ENCODE assay signal across 28 cellular contexts in genomic region chrX:116526010-116526409, GRCh38.
"Had no signal": no experiment of that assay in that cellular context is flagged by ENCODE, and none has a peak within 500 bp of the region (broad histone marks: within the 10 kb centered on the region; RNA-seq: fewer than 3 reads in every experiment).

No MANE protein-coding gene starts in this region.

- ATAC-seq: activated CD4-positive, CD25-positive, alpha-beta regulatory T cell treated with anti-CD3 and anti-CD28 coated beads, Interleukin-2, amount 50 U/mL, for 24 hours; activated CD8-positive, alpha-beta T cell treated with anti-CD3 and anti-CD28 coated beads for 36 hours; activated naive CD8-positive, alpha-beta T cell treated with anti-CD3 and anti-CD28 coated beads, Interleukin-2, amount 50 U/mL, for 24 hours; activated T-cell treated with anti-CD3 and anti-CD28 coated beads, Interleukin-2, amount 50 U/mL, for 4 hours; activated T-helper 17 cell treated with anti-CD3 and anti-CD28 coated beads, Interleukin-2, amount 50 U/mL, for 72 hours; body of pancreas; T-cell had no signal

- H3K4me3 ChIP-seq: adrenal gland, body of pancreas, cardiac muscle cell, colonic mucosa, esophagus squamous epithelium had no signal

- H3K27ac ChIP-seq: adrenal gland, body of pancreas, cardiac muscle cell, colonic mucosa, esophagus squamous epithelium, WERI-Rb-1 had no signal

- H3K9me3 ChIP-seq: adrenal gland, body of pancreas, colonic mucosa, esophagus squamous epithelium had no signal

- H3K36me3 ChIP-seq: adrenal gland, cardiac muscle cell, colonic mucosa, esophagus squamous epithelium, WERI-Rb-1 had no signal

- H3K27me3 ChIP-seq: adrenal gland, body of pancreas, cardiac muscle cell, colonic mucosa, esophagus squamous epithelium had no signal

- DNase-seq: activated B cell treated with CpG ODN at 0.5 μM for 24 hours; activated CD4-positive, alpha-beta T cell treated with anti-CD3 and anti-CD28 coated beads for 48 hours; activated CD4-positive, alpha-beta T cell treated with anti-CD3 and anti-CD28 coated beads, Interleukin-2, amount 50 U/mL, for 1 hour; activated CD4-positive, alpha-beta T cell treated with anti-CD3 and anti-CD28 coated beads, Interleukin-2, amount 50 U/mL, for 48 hours; activated CD8-positive, alpha-beta memory T cell treated with anti-CD3 and anti-CD28 coated beads for 24 hours; activated CD8-positive, alpha-beta T cell treated with anti-CD3 and anti-CD28 coated beads for 36 hours; activated effector memory CD4-positive, alpha-beta T cell treated with Interleukin-2 at 50 U/mL for 16 hours; activated naive CD4-positive, alpha-beta T cell treated with anti-CD3 and anti-CD28 coated beads for 36 hours; activated naive CD8-positive, alpha-beta T cell treated with anti-CD3 and anti-CD28 coated beads for 36 hours; activated naive CD8-positive, alpha-beta T cell treated with anti-CD3 and anti-CD28 coated beads, Interleukin-2, amount 50 U/mL, for 24 hours; activated T-cell treated with anti-CD3 and anti-CD28 coated beads, Interleukin-2, amount 50 U/mL, for 4 hours; adrenal gland; amygdala; aorta; body of pancreas; central memory CD4-positive, alpha-beta T cell; cerebellar nuclear complex; colonic mucosa; effector CD8-positive, alpha-beta T cell; erythroblast; esophagus squamous epithelium; head of caudate nucleus; T-cell; T-helper 9 cell; WERI-Rb-1 had no signal

- H3K4me1 ChIP-seq: adrenal gland, body of pancreas, colonic mucosa, esophagus squamous epithelium had no signal
